11 cellular contexts compared by ENCODE assay signal in the genomic region with DNA sequence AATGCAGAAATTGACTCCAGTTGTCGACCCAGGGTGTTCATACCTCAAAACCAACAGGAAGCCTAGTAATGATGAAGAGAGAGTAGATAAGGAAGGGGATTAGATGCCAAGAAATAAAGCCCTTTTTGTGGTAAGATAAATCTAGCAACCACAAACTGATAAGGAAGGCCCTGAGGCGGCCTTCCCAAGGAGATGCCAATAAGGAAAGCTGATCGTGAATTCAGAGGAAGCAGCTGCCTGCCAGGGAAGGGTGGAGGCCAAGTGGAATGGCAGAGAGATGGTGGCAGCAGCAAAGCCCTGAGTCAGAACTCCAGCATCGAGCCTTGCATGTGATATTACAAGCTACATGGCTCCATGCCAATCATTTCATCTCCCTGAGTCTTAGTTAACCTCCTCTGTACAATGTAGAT.
DNase-seq lines count a peak whose midpoint lies in the region; ATAC-seq and TF ChIP-seq lines count a peak whose summit lies in the region.
"Had no signal": no experiment of that assay in that cellular context is flagged by ENCODE, and none has a peak within 500 bp of the region (broad histone marks: within the 10 kb centered on the region; RNA-seq: fewer than 3 reads in every experiment).

No MANE protein-coding gene starts in this region.

- no peak overlapping the region for H3K27ac Mint-ChIP-seq in activated CD4-positive, alpha-beta memory T cell treated with anti-CD3 and anti-CD28 coated beads for 36 hours
- no peak overlapping the region for H3K27ac Mint-ChIP-seq in activated CD4-positive, alpha-beta memory T cell treated with anti-CD3 and anti-CD28 coated beads, Interleukin-2, amount 10 ng/mL, durations not matched to agents 7 days and 5 days

- intact Hi-C loops in activated CD4-positive, alpha-beta memory T cell treated with anti-CD3 and anti-CD28 coated beads for 36 hours (cut with micrococcal nuclease), result no loop called here
- intact Hi-C loops in Right ventricle myocardium superior (cut with DNase I), result no loop called here
- intact Hi-C loops in transverse colon (cut with DNase I; ENCODE audit: low total_unique reads), result no loop called here

- no peak for TF ChIP-seq CTCF in transverse colon (IDR thresholded peaks at IDR 0.05)

- H3K27me3 ChIP-seq in transverse colon, result no peaks in the 10 kb centered on the region
- H3K27me3 ChIP-seq: ascending aorta, tibial artery had no signal

- no peaks in the 10 kb centered on the region for H3K9me3 Mint-ChIP-seq in activated CD4-positive, alpha-beta memory T cell treated with anti-CD3 and anti-CD28 coated beads for 36 hours
- peaks cover 2% of the 10 kb centered on the region for H3K9me3 Mint-ChIP-seq in activated CD4-positive, alpha-beta memory T cell treated with anti-CD3 and anti-CD28 coated beads, Interleukin-2, amount 10 ng/mL, durations not matched to agents 7 days and 5 days

- POLR2A ChIA-PET in activated CD4-positive, alpha-beta memory T cell treated with anti-CD3 and anti-CD28 coated beads for 36 hours (lab: Charles Lee), result interaction anchor here (0.8 kb wide), 1 partner anchor 28 kb away, joined by 3 read pairs; no protein-coding TSS in a partner anchor
- POLR2A ChIA-PET in activated CD4-positive, alpha-beta memory T cell treated with anti-CD3 and anti-CD28 coated beads, Interleukin-2, amount 10 ng/mL, durations not matched to agents 7 days and 5 days (lab: Charles Lee), result interaction anchor here (1.0 kb wide), 1 partner anchor 21 kb away, joined by 3 read pairs; no protein-coding TSS in a partner anchor

- no peak overlapping the region for H3K27ac ChIP-seq in transverse colon
- H3K27ac ChIP-seq: ascending aorta, tibial artery had no signal

- no peak for TF ChIP-seq POLR2A in transverse colon (IDR thresholded peaks at IDR 0.05)

- peak; percentile 9 for DNase-seq in activated CD4-positive, alpha-beta memory T cell treated with anti-CD3 and anti-CD28 coated beads for 36 hours
- DNase-seq in activated CD4-positive, alpha-beta memory T cell treated with anti-CD3 and anti-CD28 coated beads, Interleukin-2, amount 10 ng/mL, durations not matched to agents 7 days and 5 days, result no peak
- no peak for DNase-seq in Right ventricle myocardium superior
- DNase-seq in transverse colon, result peak; percentile 50
- DNase-seq in activated CD4-positive, CD25-positive, alpha-beta regulatory T cell treated with anti-CD3 and anti-CD28 coated beads, Interleukin-2, amount 50 U/mL, for 72 hours, result no peak
- no peak for DNase-seq in NCI-H1930 (lab: John Stamatoyannopoulos, UW)
- DNase-seq: NCI-H1436, tibial artery had no signal

- peaks cover 0 to 18% (median 6%) of the 10 kb centered on the region in 4 donors for H3K4me1 ChIP-seq in transverse colon
- H3K4me1 ChIP-seq: ascending aorta had no signal

- peak; percentile 87 for ATAC-seq in SK-N-SH treated with all-trans-retinoic acid at 6 μM for 48 hours
- peak; percentile 56 for ATAC-seq in Right ventricle myocardium superior (ENCODE audit: poor library complexity)
- no peak for ATAC-seq in HG02571 (IDR thresholded peaks at IDR 0.05; ENCODE audit: unreplicated experiment)

- no peaks in the 10 kb centered on the region for H3K36me3 Mint-ChIP-seq in activated CD4-positive, alpha-beta memory T cell treated with anti-CD3 and anti-CD28 coated beads for 36 hours
- no peaks in the 10 kb centered on the region for H3K36me3 Mint-ChIP-seq in activated CD4-positive, alpha-beta memory T cell treated with anti-CD3 and anti-CD28 coated beads, Interleukin-2, amount 10 ng/mL, durations not matched to agents 7 days and 5 days (ENCODE audit: low read depth)

- TF ChIP-seq EP300 in transverse colon (IDR thresholded peaks at IDR 0.05; ENCODE audit: low read depth), result no peak

- 12 to 28% methylated on average over 3 to 4 of the region's 4 CpGs for WGBS in transverse colon (ENCODE audit: low coverage in 1 of 2), 2 donors

- CTCF ChIA-PET in activated CD4-positive, alpha-beta memory T cell treated with anti-CD3 and anti-CD28 coated beads for 36 hours (lab: Charles Lee), result no interaction called here
- CTCF ChIA-PET in activated CD4-positive, alpha-beta memory T cell treated with anti-CD3 and anti-CD28 coated beads, Interleukin-2, amount 10 ng/mL, durations not matched to agents 7 days and 5 days (lab: Charles Lee), result no interaction called here

- in situ Hi-C loops in transverse colon (cut with MboI; ENCODE audit: low pct_ligation_motif_present in 1 of 4, low pct_unique_long_range_greater_than_20kb in 1 of 4, low sequenced_read_pairs in 3 of 4), result loop anchor here in 1 of 4 donors (25.0 kb wide), 1 partner anchor 114 kb away; a partner anchor contains a TSS

- peaks cover 21% of the 10 kb centered on the region for H3K27me3 Mint-ChIP-seq in activated CD4-positive, alpha-beta memory T cell treated with anti-CD3 and anti-CD28 coated beads for 36 hours
- H3K27me3 Mint-ChIP-seq in activated CD4-positive, alpha-beta memory T cell treated with anti-CD3 and anti-CD28 coated beads, Interleukin-2, amount 10 ng/mL, durations not matched to agents 7 days and 5 days, result peaks cover 29% of the 10 kb centered on the region

- H3K4me3 Mint-ChIP-seq in activated CD4-positive, alpha-beta memory T cell treated with anti-CD3 and anti-CD28 coated beads for 36 hours, result no peak overlapping the region
- H3K4me3 Mint-ChIP-seq in activated CD4-positive, alpha-beta memory T cell treated with anti-CD3 and anti-CD28 coated beads, Interleukin-2, amount 10 ng/mL, durations not matched to agents 7 days and 5 days, result no peak overlapping the region

- no peak overlapping the region for H3K4me3 ChIP-seq in transverse colon
- H3K4me3 ChIP-seq: ascending aorta, tibial artery had no signal

- peaks cover 6% of the 10 kb centered on the region for H3K4me1 Mint-ChIP-seq in activated CD4-positive, alpha-beta memory T cell treated with anti-CD3 and anti-CD28 coated beads for 36 hours (ENCODE audit: low read depth)
- peaks cover 9% of the 10 kb centered on the region for H3K4me1 Mint-ChIP-seq in activated CD4-positive, alpha-beta memory T cell treated with anti-CD3 and anti-CD28 coated beads, Interleukin-2, amount 10 ng/mL, durations not matched to agents 7 days and 5 days

- no peaks in the 10 kb centered on the region for H3K9me3 ChIP-seq in transverse colon
- H3K9me3 ChIP-seq: ascending aorta, tibial artery had no signal

- H3K36me3 ChIP-seq in transverse colon, result no peaks in the 10 kb centered on the region
- H3K36me3 ChIP-seq: ascending aorta, tibial artery had no signal

TF ChIP-seq in SK-N-SH treated with all-trans-retinoic acid at 6 μM for 48 hours, 23 proteins besides CTCF, POLR2A, EP300 and RAD21:
- TF ChIP-seq ISL1 (CRISPR knock-in tag; IDR thresholded peaks at IDR 0.05), result peak; percentile 51
- TF ChIP-seq ARNTL (CRISPR knock-in tag; IDR thresholded peaks at IDR 0.05; ENCODE audit: borderline replicate concordance, low read depth), result no peak
- TF ChIP-seq ZNF70 (CRISPR knock-in tag; IDR thresholded peaks at IDR 0.05), result no peak
- no peak for TF ChIP-seq GLIS3 (CRISPR knock-in tag; IDR thresholded peaks at IDR 0.05)
- TF ChIP-seq, protein P1, sequence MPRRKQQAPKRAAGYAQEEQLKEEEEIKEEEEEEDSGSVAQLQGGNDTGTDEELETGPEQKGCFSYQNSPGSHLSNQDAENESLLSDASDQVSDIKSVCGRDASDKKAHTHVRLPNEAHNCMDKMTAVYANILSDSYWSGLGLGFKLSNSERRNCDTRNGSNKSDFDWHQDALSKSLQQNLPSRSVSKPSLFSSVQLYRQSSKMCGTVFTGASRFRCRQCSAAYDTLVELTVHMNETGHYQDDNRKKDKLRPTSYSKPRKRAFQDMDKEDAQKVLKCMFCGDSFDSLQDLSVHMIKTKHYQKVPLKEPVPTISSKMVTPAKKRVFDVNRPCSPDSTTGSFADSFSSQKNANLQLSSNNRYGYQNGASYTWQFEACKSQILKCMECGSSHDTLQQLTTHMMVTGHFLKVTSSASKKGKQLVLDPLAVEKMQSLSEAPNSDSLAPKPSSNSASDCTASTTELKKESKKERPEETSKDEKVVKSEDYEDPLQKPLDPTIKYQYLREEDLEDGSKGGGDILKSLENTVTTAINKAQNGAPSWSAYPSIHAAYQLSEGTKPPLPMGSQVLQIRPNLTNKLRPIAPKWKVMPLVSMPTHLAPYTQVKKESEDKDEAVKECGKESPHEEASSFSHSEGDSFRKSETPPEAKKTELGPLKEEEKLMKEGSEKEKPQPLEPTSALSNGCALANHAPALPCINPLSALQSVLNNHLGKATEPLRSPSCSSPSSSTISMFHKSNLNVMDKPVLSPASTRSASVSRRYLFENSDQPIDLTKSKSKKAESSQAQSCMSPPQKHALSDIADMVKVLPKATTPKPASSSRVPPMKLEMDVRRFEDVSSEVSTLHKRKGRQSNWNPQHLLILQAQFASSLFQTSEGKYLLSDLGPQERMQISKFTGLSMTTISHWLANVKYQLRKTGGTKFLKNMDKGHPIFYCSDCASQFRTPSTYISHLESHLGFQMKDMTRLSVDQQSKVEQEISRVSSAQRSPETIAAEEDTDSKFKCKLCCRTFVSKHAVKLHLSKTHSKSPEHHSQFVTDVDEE (CRISPR knock-in tag; IDR thresholded peaks at IDR 0.05), result no peak
- no peak for TF ChIP-seq ZFP30 (CRISPR knock-in tag; IDR thresholded peaks at IDR 0.05)
- no peak for TF ChIP-seq TOX (CRISPR knock-in tag; IDR thresholded peaks at IDR 0.05; ENCODE audit: borderline replicate concordance)
- no peak for TF ChIP-seq BACH2 (CRISPR knock-in tag; IDR thresholded peaks at IDR 0.05; ENCODE audit: borderline replicate concordance)
- no peak for TF ChIP-seq OSR1 (CRISPR knock-in tag; IDR thresholded peaks at IDR 0.05)
TF ChIP-seq in SK-N-SH treated with all-trans-retinoic acid at 6 μM for 48 hours: peak in this region for 1.

Comparison
In these comparisons a context has a peak if more than half of its experiments do, and no peak if none do; other contexts are left out.
1. DNase-seq: peak in activated CD4-positive, alpha-beta memory T cell treated with anti-CD3 and anti-CD28 coated beads for 36 hours (single experiment) and transverse colon (single experiment); none in activated CD4-positive, alpha-beta memory T cell treated with anti-CD3 and anti-CD28 coated beads, Interleukin-2, amount 10 ng/mL, durations not matched to agents 7 days and 5 days (single experiment), Right ventricle myocardium superior (single experiment), activated CD4-positive, CD25-positive, alpha-beta regulatory T cell treated with anti-CD3 and anti-CD28 coated beads, Interleukin-2, amount 50 U/mL, for 72 hours (single experiment) and NCI-H1930 (0 of 2).